ENCODE assay signal across 20 cellular contexts in genomic region chrX:120125444-120125843, GRCh38. TPM values are rescaled to one million over a fixed set of nuclear protein-coding genes. Genes with fewer than 3 reads are reported as not detected.
DNase-seq lines count a peak whose midpoint lies in the region; ATAC-seq, FAIRE-seq and TF ChIP-seq lines count a peak whose summit lies in the region.
"Had no signal": no experiment of that assay in that cellular context is flagged by ENCODE, and none has a peak within 500 bp of the region (broad histone marks: within the 10 kb centered on the region; RNA-seq: fewer than 3 reads in every experiment).

No MANE protein-coding gene starts in this region.

- TF ChIP-seq CTCF in fibroblast of villous mesenchyme (IDR thresholded peaks at IDR 0.05; ENCODE audit: insufficient read depth, low read depth, low read length) = no peak
- TF ChIP-seq CTCF in osteoblast (IDR thresholded peaks at IDR 0.05; ENCODE audit: extremely low read depth, low read depth, low read length) = no peak
- TF ChIP-seq CTCF in D721Med (IDR thresholded peaks at IDR 0.05; ENCODE audit: insufficient read depth, missing control alignments) = no peak
- no peak for TF ChIP-seq CTCF in gastroesophageal sphincter (IDR thresholded peaks at IDR 0.05)

- no peaks in the 10 kb centered on the region for H3K9me3 ChIP-seq in osteoblast (ENCODE audit: low read depth, low read length)
- no peaks in the 10 kb centered on the region for H3K9me3 ChIP-seq in gastroesophageal sphincter
- H3K9me3 ChIP-seq: breast epithelium, esophagus squamous epithelium had no signal

- H2AFZ ChIP-seq in osteoblast (ENCODE audit: low read length) = peak overlapping the region; percentile 62

- H3K27me3 ChIP-seq in osteoblast (ENCODE audit: insufficient read depth, low read length) = no peaks in the 10 kb centered on the region
- no peaks in the 10 kb centered on the region for H3K27me3 ChIP-seq in gastroesophageal sphincter
- H3K27me3 ChIP-seq: esophagus squamous epithelium had no signal

- no peaks in the 10 kb centered on the region for H3K79me2 ChIP-seq in osteoblast (ENCODE audit: insufficient read depth, low read length)

- H3K4me3 ChIP-seq in fibroblast of villous mesenchyme (ENCODE audit: low read depth, low read length) (no peak overlapping the region), osteoblast (ENCODE audit: insufficient read depth, low read length) (peak overlapping the region; percentile 7), gastroesophageal sphincter (no peak overlapping the region)
- H3K4me3 ChIP-seq: esophagus squamous epithelium had no signal

- ATAC-seq in gastroesophageal sphincter = no peak
- ATAC-seq: activated CD8-positive, alpha-beta T cell treated with anti-CD3 and anti-CD28 coated beads, Interleukin-2, amount 10 ng/mL, durations not matched to agents 7 days and 5 days; activated T-cell treated with anti-CD3 and anti-CD28 coated beads, Interleukin-2, amount 50 U/mL, for 72 hours; T-cell had no signal

- H3K27ac ChIP-seq in osteoblast (ENCODE audit: low read depth, low read length) = no peak overlapping the region
- no peak overlapping the region for H3K27ac ChIP-seq in gastroesophageal sphincter
- H3K27ac ChIP-seq: breast epithelium, esophagus squamous epithelium, WERI-Rb-1 had no signal

- no peak for FAIRE-seq in D721Med (lab: Jason Lieb, UNC)

- 100% methylated on average over 2 of the region's 3 CpGs; no CpG with 5 or more reads in 1 of the 2 donors for WGBS in gastroesophageal sphincter (ENCODE audit: low coverage in 1 of 2), 2 donors

- H3K36me3 ChIP-seq in osteoblast (ENCODE audit: insufficient read depth, low read length) (no peaks in the 10 kb centered on the region), gastroesophageal sphincter (no peaks in the 10 kb centered on the region)
- H3K36me3 ChIP-seq: breast epithelium, esophagus squamous epithelium, WERI-Rb-1 had no signal

- no peak for TF ChIP-seq EP300 in gastroesophageal sphincter (IDR thresholded peaks at IDR 0.05)

- H4K20me1 ChIP-seq in osteoblast (ENCODE audit: insufficient read depth, low read length) = no peaks in the 10 kb centered on the region

- no peak for TF ChIP-seq POLR2A in gastroesophageal sphincter (IDR thresholded peaks at IDR 0.05)

- H3K4me1 ChIP-seq in osteoblast (ENCODE audit: insufficient read depth, low read length) (no peaks in the 10 kb centered on the region), gastroesophageal sphincter (no peaks in the 10 kb centered on the region)
- H3K4me1 ChIP-seq: breast epithelium, esophagus squamous epithelium had no signal

- peak overlapping the region; percentile 64 for H3K4me2 ChIP-seq in osteoblast (ENCODE audit: insufficient read depth, low read length)

- DNase-seq in EL (peak; percentile 16), RPMI7951 (ENCODE audit: low read depth) (peak; percentile 29), fibroblast of villous mesenchyme (ENCODE audit: low read depth) (peak; percentile 31), osteoblast (ENCODE audit: insufficient read length, low spot score, missing footprints) (no peak), COLO668 (lab: John Stamatoyannopoulos, UW; ENCODE audit: unreplicated experiment) (no peak), NCI-H524 treated with DMSO at 0.1 percent for 48 hours (lab: John Stamatoyannopoulos, UW) (no peak), D721Med (ENCODE audit: insufficient read length, low spot score) (no peak)
- DNase-seq: activated CD8-positive, alpha-beta T cell treated with anti-CD3 and anti-CD28 coated beads, Interleukin-2, amount 10 ng/mL, durations not matched to agents 7 days and 5 days; activated naive CD8-positive, alpha-beta T cell treated with anti-CD3 and anti-CD28 coated beads, Interleukin-2, amount 10 ng/mL, durations not matched to agents 7 days and 5 days; activated T-cell treated with anti-CD3 and anti-CD28 coated beads, Interleukin-2, amount 50 U/mL, for 72 hours; esophagus squamous epithelium; Kasumi-1; NCI-H1417; NCI-H2171 treated with DMSO at 0.1 percent for 48 hours; stimulated activated naive CD4-positive, alpha-beta T cell; T-cell; WERI-Rb-1 had no signal

RNA-seq across cellular contexts. Expression of gene RHOXF1, which starts 9.7 kb away (rescaled TPM):
- total RNA-seq in RPMI7951 (2014; rRNA removed; shearing (Covaris generic)) = not detected in 2 replicates
- total RNA-seq in fibroblast of villous mesenchyme (not detected in 2 replicates), osteoblast (not detected in 2 replicates), gastroesophageal sphincter (1 to 10 TPM in 1 of 4 donors, under 1 TPM in 1, not detected in 2; 0.49 to 5.9 TPM)
- total RNA-seq: activated CD8-positive, alpha-beta T cell treated with anti-CD3 and anti-CD28 coated beads, Interleukin-2, amount 10 ng/mL, durations not matched to agents 7 days and 5 days; esophagus squamous epithelium; posterior vena cava had no signal

RNA-seq across cellular contexts. Expression of gene RHOXF2, which starts 33.0 kb away (rescaled TPM):
- total RNA-seq in RPMI7951 (2014; rRNA removed; shearing (Covaris generic)) = 0.29 TPM in 1 of 2 replicates, not detected in the other
- total RNA-seq in fibroblast of villous mesenchyme (0.32 TPM in 1 of 2 replicates, not detected in the other), osteoblast (under 0.01 TPM in 1 of 2 replicates, not detected in the other), gastroesophageal sphincter (not detected)
- total RNA-seq: activated CD8-positive, alpha-beta T cell treated with anti-CD3 and anti-CD28 coated beads, Interleukin-2, amount 10 ng/mL, durations not matched to agents 7 days and 5 days; activated naive CD8-positive, alpha-beta T cell treated with anti-CD3 and anti-CD28 coated beads, Interleukin-2, amount 10 ng/mL, durations not matched to agents 7 days and 5 days; activated T-cell treated with anti-CD3 and anti-CD28 coated beads, Interleukin-2, amount 50 U/mL, for 72 hours; breast epithelium; esophagus squamous epithelium; posterior vena cava had no signal

RNA-seq across cellular contexts. Expression of gene RHOXF2B, which starts 48.0 kb away (rescaled TPM):
- 0.24 TPM in 1 of 2 replicates, not detected in the other for total RNA-seq in RPMI7951 (2014; rRNA removed; shearing (Covaris generic))
- not detected in 2 replicates for total RNA-seq in fibroblast of villous mesenchyme
- total RNA-seq in osteoblast = not detected in 2 replicates
- total RNA-seq in gastroesophageal sphincter = under 1 TPM in 1 of 4 donors, not detected in 3; 0.47 TPM
- total RNA-seq: activated CD8-positive, alpha-beta T cell treated with anti-CD3 and anti-CD28 coated beads, Interleukin-2, amount 10 ng/mL, durations not matched to agents 7 days and 5 days; activated naive CD8-positive, alpha-beta T cell treated with anti-CD3 and anti-CD28 coated beads, Interleukin-2, amount 10 ng/mL, durations not matched to agents 7 days and 5 days; activated T-cell treated with anti-CD3 and anti-CD28 coated beads, Interleukin-2, amount 50 U/mL, for 72 hours; breast epithelium; esophagus squamous epithelium; posterior vena cava had no signal

Comparison
In these comparisons a context has a peak if more than half of its experiments do, and no peak if none do; other contexts are left out.
1. DNase-seq: peak in EL (single experiment), RPMI7951 (single experiment) and fibroblast of villous mesenchyme (single experiment); none in osteoblast (single experiment), COLO668 (single experiment), NCI-H524 treated with DMSO at 0.1 percent for 48 hours (single experiment) and D721Med (single experiment).